Comparison of ENCODE assay signal across 8 cellular contexts in the genomic region with DNA sequence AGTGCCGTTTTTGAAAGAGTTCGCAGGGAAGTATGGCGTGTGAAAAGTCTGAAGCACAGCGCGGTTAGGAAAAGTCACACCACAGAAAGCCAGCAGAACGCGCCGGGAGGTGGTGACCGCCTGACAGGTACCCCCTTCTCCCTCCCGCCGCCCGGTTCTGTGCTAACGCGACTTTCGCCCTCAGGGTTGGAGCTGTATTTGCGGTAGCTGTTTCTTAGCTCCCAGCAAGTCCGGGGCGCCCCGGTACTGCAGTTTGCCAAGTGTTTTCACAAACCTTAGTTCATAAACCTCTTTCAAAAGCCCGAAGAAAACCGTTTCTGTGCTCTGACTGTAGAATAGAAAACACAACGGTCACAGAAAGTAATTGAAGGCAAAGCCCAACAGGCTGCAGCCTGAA. TPM values are rescaled to one million over a fixed set of nuclear protein-coding genes. Genes with fewer than 3 reads are reported as not detected.
DNase-seq lines count a peak whose midpoint lies in the region; ATAC-seq and TF ChIP-seq lines count a peak whose summit lies in the region.

No MANE protein-coding gene starts in this region.

- no peaks in the 10 kb centered on the region for H3K9me3 Mint-ChIP-seq in endodermal cell

- no peak overlapping the region for H3K27ac Mint-ChIP-seq in endodermal cell

- ATAC-seq in GM21576 (IDR thresholded peaks at IDR 0.05; ENCODE audit: unreplicated experiment) = peak; percentile 46

- peak; percentile 54 for DNase-seq in GM03348 (ENCODE audit: low spot score)
- DNase-seq in activated CD4-positive, alpha-beta T cell treated with anti-CD3 and anti-CD28 coated beads for 48 hours = peak; percentile 63
- DNase-seq in endodermal cell = peak; percentile 82
- DNase-seq in kidney tubule cell (ENCODE audit: low spot score) = no peak

- H3K4me1 ChIP-seq in HUES64 (ENCODE audit: insufficient read depth, low read length) (peaks cover 9% of the 10 kb centered on the region), endodermal cell (ENCODE audit: control insufficient read depth, insufficient read depth, low read length) (peaks cover 5% of the 10 kb centered on the region), mucosa of stomach (ENCODE audit: control insufficient read depth, insufficient read depth, low read length) (no peaks in the 10 kb centered on the region)

- H3K27me3 Mint-ChIP-seq in endodermal cell (ENCODE audit: insufficient read depth) = peaks cover 23% of the 10 kb centered on the region

- H3K9ac ChIP-seq in HUES64 (ENCODE audit: low read depth, low read length) (peak overlapping the region; percentile 52), endodermal cell (ENCODE audit: extremely low read depth, low read length, poor library complexity, severe bottlenecking) (peak overlapping the region; percentile 54), mucosa of stomach (ENCODE audit: low read length) (peak overlapping the region; percentile 68)

- WGBS in HUES64 = 3% methylated on average over 22 of the region's 22 CpGs
- 2 to 3% methylated on average over 12 to 22 of the region's 22 CpGs for WGBS in endodermal cell (ENCODE audit: insufficient coverage in 1 of 2, insufficient read length in 1 of 2), 2 experiments

- no peak for TF ChIP-seq CTCF in endodermal cell (conservative IDR thresholded peaks at IDR 0.05)

- peaks cover 16% of the 10 kb centered on the region for H3K4me1 Mint-ChIP-seq in endodermal cell

- H3K4me3 ChIP-seq in HUES64 (ENCODE audit: low read length) = peak overlapping the region; percentile 93
- H3K4me3 ChIP-seq in endodermal cell (ENCODE audit: low read length) = peak overlapping the region; percentile 90
- H3K4me3 ChIP-seq in mucosa of stomach (ENCODE audit: low read length) = peak overlapping the region; percentile 76

- H3K27me3 ChIP-seq in HUES64 (ENCODE audit: insufficient read depth, low read length) (peaks cover 35% of the 10 kb centered on the region), endodermal cell (ENCODE audit: control insufficient read depth, insufficient read depth, low read length, poor library complexity, severe bottlenecking) (peaks cover 27% of the 10 kb centered on the region), mucosa of stomach (ENCODE audit: control insufficient read depth, insufficient read depth, low read length) (no peaks in the 10 kb centered on the region)

- H3K27ac ChIP-seq in HUES64 (ENCODE audit: low read depth, low read length) = no peak overlapping the region
- H3K27ac ChIP-seq in endodermal cell (ENCODE audit: low read depth, low read length) = no peak overlapping the region
- H3K27ac ChIP-seq in temporal lobe (ENCODE audit: low read depth, low read length) = peak overlapping the region; percentile 57

- H3K9me3 ChIP-seq in HUES64 (ENCODE audit: insufficient read depth, low read depth, low read length) (no peaks in the 10 kb centered on the region), endodermal cell (ENCODE audit: control insufficient read depth, low read length) (no peaks in the 10 kb centered on the region), mucosa of stomach (ENCODE audit: control insufficient read depth, low read length) (no peaks in the 10 kb centered on the region)

- H3K4me3 Mint-ChIP-seq in endodermal cell = peak overlapping the region; percentile 93

- H3K36me3 ChIP-seq in HUES64 (ENCODE audit: insufficient read depth, low read length) = no peaks in the 10 kb centered on the region
- H3K36me3 ChIP-seq in endodermal cell (ENCODE audit: control insufficient read depth, insufficient read depth, low read length) = no peaks in the 10 kb centered on the region
- H3K36me3 ChIP-seq in mucosa of stomach (ENCODE audit: control insufficient read depth, insufficient read depth, low read length) = no peaks in the 10 kb centered on the region

- no peaks in the 10 kb centered on the region for H3K36me3 Mint-ChIP-seq in endodermal cell (ENCODE audit: low read depth)

RNA-seq across cellular contexts. Expression of gene CRYBG3, which starts 0.4 kb away (rescaled TPM):
- 2.5 TPM for polyA plus RNA-seq in HUES64 (2013, experiment 1 of 2)
- polyA plus RNA-seq in HUES64 (2013, experiment 2 of 2) = 3.7 TPM
- total RNA-seq in endodermal cell = 10 to 100 TPM in 1 of 2 donors, 1 to 10 TPM in 1; 9.7 to 10.8 TPM
- polyA plus RNA-seq in endodermal cell (2013, experiment 1 of 2) = 7.0 TPM
- polyA plus RNA-seq in endodermal cell (2013, experiment 2 of 2) = 7.4 TPM
- total RNA-seq in temporal lobe = 4.9 TPM

RNA-seq across cellular contexts. Expression of gene ARL6, which starts 56.9 kb away (rescaled TPM):
- 5.1 TPM for polyA plus RNA-seq in HUES64 (2013, experiment 1 of 2)
- polyA plus RNA-seq in HUES64 (2013, experiment 2 of 2) = 5.0 TPM
- total RNA-seq in endodermal cell (10 to 100 TPM; 11.1 to 15.7 TPM), temporal lobe (32.7 TPM)
- 10.2 TPM for polyA plus RNA-seq in endodermal cell (2013, experiment 1 of 2)
- 12.0 TPM for polyA plus RNA-seq in endodermal cell (2013, experiment 2 of 2)
